Comparison of ENCODE assay signal across 9 cellular contexts in the genomic region with DNA sequence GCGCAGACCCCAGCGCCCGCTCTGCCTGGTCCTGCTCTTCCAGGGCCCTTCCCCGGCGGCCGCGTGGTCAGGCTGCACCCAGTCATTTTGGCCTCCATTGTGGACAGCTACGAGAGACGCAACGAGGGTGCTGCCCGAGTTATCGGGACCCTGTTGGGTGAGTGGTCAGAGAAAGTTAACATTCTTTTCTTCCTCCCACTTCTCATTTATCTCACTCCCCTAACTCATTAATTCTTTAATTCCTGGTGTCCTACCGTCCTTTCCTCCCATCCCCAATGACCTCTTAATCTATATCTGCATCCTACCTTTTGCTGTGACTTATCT. TPM values are rescaled to one million over a fixed set of nuclear protein-coding genes. Genes with fewer than 3 reads are reported as not detected.
A peak's percentile ranks its signal among the peaks of the same experiment; 100 is the strongest.
DNase-seq lines count a peak whose midpoint lies in the region; ATAC-seq and TF ChIP-seq lines count a peak whose summit lies in the region.
"Not testable (repeated sequence)": the region's sequence is repeated elsewhere in the genome, so short reads cannot be mapped to it uniquely, and the experiment has no call there.
"Had no signal": no experiment of that assay in that cellular context is flagged by ENCODE, and none has a peak within 500 bp of the region (broad histone marks: within the 10 kb centered on the region; RNA-seq: fewer than 3 reads in every experiment).

No MANE protein-coding gene starts in this region.

- H3K36me3 Mint-ChIP-seq in activated T-helper 17 cell treated with anti-CD3 and anti-CD28 coated beads, Interleukin-2, amount 50 U/mL, for 72 hours (ENCODE audit: low read depth) = peaks cover 49% of the 10 kb centered on the region
- H3K36me3 Mint-ChIP-seq in neural crest cell (ENCODE audit: low read depth) = not testable (repeated sequence)

- TF ChIP-seq EP300 in suprapubic skin (IDR thresholded peaks at IDR 0.05) = not testable (repeated sequence)

- not testable (repeated sequence) for H3K27me3 Mint-ChIP-seq in activated T-helper 17 cell treated with anti-CD3 and anti-CD28 coated beads, Interleukin-2, amount 50 U/mL, for 72 hours; neural crest cell (ENCODE audit: low read depth)

- not testable (repeated sequence) for BruUV-seq in OCI-LY7 (replicated peaks; lab: Mats Ljungman, UMichigan)

- peak overlapping the region; percentile 83 for H3K27ac ChIP-seq in C4-2B
- H3K27ac ChIP-seq in OCI-LY7 (ENCODE audit: low read depth, low read length, poor library complexity, severe bottlenecking) = not testable (repeated sequence)
- peak overlapping the region; percentile 68 for H3K27ac ChIP-seq in effector memory CD4-positive, alpha-beta T cell (ENCODE audit: insufficient read depth, low read length, poor library complexity, severe bottlenecking)
- H3K27ac ChIP-seq in suprapubic skin = peak overlapping the region; percentile 28

- peaks cover 27% of the 10 kb centered on the region for H3K4me1 ChIP-seq in OCI-LY7 (ENCODE audit: insufficient read depth, low read length, poor library complexity, severe bottlenecking)
- peaks cover 24% of the 10 kb centered on the region for H3K4me1 ChIP-seq in effector memory CD4-positive, alpha-beta T cell (ENCODE audit: control insufficient read depth, insufficient read depth, low read length, poor library complexity, severe bottlenecking)
- peaks cover 29% of the 10 kb centered on the region for H3K4me1 ChIP-seq in suprapubic skin

- 4% methylated on average over 13 of the region's 13 CpGs for WGBS in suprapubic skin

- H3K4me1 Mint-ChIP-seq in activated T-helper 17 cell treated with anti-CD3 and anti-CD28 coated beads, Interleukin-2, amount 50 U/mL, for 72 hours = peaks cover 31% of the 10 kb centered on the region
- H3K4me1 Mint-ChIP-seq in neural crest cell = peaks cover 17% of the 10 kb centered on the region

- H3K27me3 ChIP-seq in effector memory CD4-positive, alpha-beta T cell (replicated peaks; ENCODE audit: control insufficient read depth, insufficient read depth, low read length, poor library complexity, severe bottlenecking); suprapubic skin: not testable (repeated sequence)

- POLR2A ChIA-PET in OCI-LY7 (lab: Charles Lee) = interaction anchor here (1.0 to 2.3 kb wide), 5 partner anchors 11 to 97 kb away, joined by 5 to 29 read pairs (median 6); no protein-coding TSS in a partner anchor

- peak overlapping the region; percentile 90 for H3K4me3 Mint-ChIP-seq in activated T-helper 17 cell treated with anti-CD3 and anti-CD28 coated beads, Interleukin-2, amount 50 U/mL, for 72 hours
- H3K4me3 Mint-ChIP-seq in neural crest cell = peak overlapping the region; percentile 79

- H3K9me2 ChIP-seq in OCI-LY7 (ENCODE audit: insufficient read depth, low read length) = not testable (repeated sequence)

- H3K36me3 ChIP-seq in OCI-LY7 (ENCODE audit: insufficient read depth, low read length) = peaks cover 40% of the 10 kb centered on the region
- H3K36me3 ChIP-seq in effector memory CD4-positive, alpha-beta T cell (ENCODE audit: control insufficient read depth, insufficient read depth, low read length) = peaks cover 14% of the 10 kb centered on the region
- H3K36me3 ChIP-seq in suprapubic skin = peaks cover 13% of the 10 kb centered on the region

- not testable (repeated sequence) for H3K9me3 Mint-ChIP-seq in activated T-helper 17 cell treated with anti-CD3 and anti-CD28 coated beads, Interleukin-2, amount 50 U/mL, for 72 hours; neural crest cell

- intact Hi-C loops in OCI-LY7 (cut with micrococcal nuclease; ENCODE audit: unreplicated experiment) = loop anchor here (1.0 to 5.0 kb wide), 2 partner anchors 95 to 895 kb away; no protein-coding TSS in a partner anchor

- H3K4me3 ChIP-seq in HFF-Myc (replicated peaks; ENCODE audit: low read depth, low read length) = peak overlapping the region; percentile 94
- peak overlapping the region; percentile 96 for H3K4me3 ChIP-seq in OCI-LY7 (ENCODE audit: low read depth, low read length, poor library complexity, severe bottlenecking)
- peak overlapping the region; percentile 78 for H3K4me3 ChIP-seq in effector memory CD4-positive, alpha-beta T cell (ENCODE audit: insufficient read depth, low read depth, low read length, poor library complexity, severe bottlenecking)
- peak overlapping the region; percentile 81 for H3K4me3 ChIP-seq in iPS-18c (ENCODE audit: insufficient read depth, low read depth, low read length)
- H3K4me3 ChIP-seq in suprapubic skin = peak overlapping the region; percentile 72

- H3K27ac Mint-ChIP-seq in activated T-helper 17 cell treated with anti-CD3 and anti-CD28 coated beads, Interleukin-2, amount 50 U/mL, for 72 hours = peak overlapping the region; percentile 96
- H3K27ac Mint-ChIP-seq in neural crest cell (ENCODE audit: unreplicated experiment) = peak overlapping the region; percentile 98

- peaks cover 41% of the 10 kb centered on the region for H3K79me2 ChIP-seq in OCI-LY7 (ENCODE audit: insufficient read depth, low read depth, low read length)

- CTCF ChIA-PET in OCI-LY7 (lab: Charles Lee; ENCODE audit: unreplicated experiment) = interaction anchor here (0.5 to 2.1 kb wide), 3 partner anchors 92 to 1304 kb away, joined by 3 to 42 read pairs (median 6); a partner anchor contains a TSS

- H4K20me1 ChIP-seq in OCI-LY7 (ENCODE audit: insufficient read depth, low read length) = peaks cover 20% of the 10 kb centered on the region

- not testable (repeated sequence) for TF ChIP-seq POLR2A in suprapubic skin (IDR thresholded peaks at IDR 0.05)

- ATAC-seq in activated T-helper 17 cell treated with anti-CD3 and anti-CD28 coated beads, Interleukin-2, amount 50 U/mL, for 72 hours (replicated peaks) = peak; percentile 12

- not testable (repeated sequence) for H2AFZ ChIP-seq in OCI-LY7 (ENCODE audit: low read length)

- H3K9me3 ChIP-seq in OCI-LY7 (ENCODE audit: low read length); effector memory CD4-positive, alpha-beta T cell (ENCODE audit: control insufficient read depth, low read length); iPS-18c (ENCODE audit: control insufficient read depth, insufficient read depth, low read length); suprapubic skin: not testable (repeated sequence)

- not testable (repeated sequence) for TF ChIP-seq CTCF in C4-2B (conservative IDR thresholded peaks at IDR 0.05); HFF-Myc (IDR thresholded peaks at IDR 0.05; ENCODE audit: low read depth, low read length, missing control alignments); OCI-LY7 (conservative IDR thresholded peaks at IDR 0.05; ENCODE audit: low read length); neural crest cell (conservative IDR thresholded peaks at IDR 0.05); suprapubic skin (IDR thresholded peaks at IDR 0.05)

- not testable (repeated sequence) for DNase-seq in HFF-Myc (ENCODE audit: extremely low read depth, low read depth); OCI-LY7 (ENCODE audit: low spot score); effector memory CD4-positive, alpha-beta T cell; neural crest cell (ENCODE audit: low read depth, low spot score); suprapubic skin (ENCODE audit: low spot score in 2 of 2)

- H3K4me2 ChIP-seq in OCI-LY7 (ENCODE audit: low read length) = peak overlapping the region; percentile 98

RNA-seq across cellular contexts. Expression of a gene that starts 0.4 kb away (rescaled TPM):
- 239 and 376 TPM in 2 replicates for total RNA-seq in OCI-LY7 (2014; rRNA removed; shearing (Covaris generic))
- total RNA-seq in OCI-LY7 (2022) = 367 and 403 TPM in 2 replicates
- 100 to 1,000 TPM; 320 to 342 TPM for total RNA-seq in activated T-helper 17 cell treated with anti-CD3 and anti-CD28 coated beads, Interleukin-2, amount 50 U/mL, for 72 hours
- total RNA-seq in neural crest cell = 317 and 324 TPM in 2 replicates
- total RNA-seq in suprapubic skin = 100 to 1,000 TPM; 335 to 691 (median 463) TPM

RNA-seq across cellular contexts. Expression of a gene that starts 22.3 kb away (rescaled TPM):
- total RNA-seq in OCI-LY7 (2014; rRNA removed; shearing (Covaris generic)) = not detected in 2 replicates
- not detected in 2 replicates for total RNA-seq in OCI-LY7 (2022)
- not detected for total RNA-seq in activated T-helper 17 cell treated with anti-CD3 and anti-CD28 coated beads, Interleukin-2, amount 50 U/mL, for 72 hours
- not detected in 2 replicates for total RNA-seq in neural crest cell
- 10 to 100 TPM; 12.9 to 68.0 (median 42.4) TPM for total RNA-seq in suprapubic skin

RNA-seq across cellular contexts. Expression of a gene that starts 46.0 kb away (rescaled TPM):
- total RNA-seq in OCI-LY7 (2014; rRNA removed; shearing (Covaris generic)) = not detected in 2 replicates
- total RNA-seq in OCI-LY7 (2022) (not detected in 2 replicates), neural crest cell (not detected in 2 replicates), suprapubic skin (not detected)
- not detected for total RNA-seq in activated T-helper 17 cell treated with anti-CD3 and anti-CD28 coated beads, Interleukin-2, amount 50 U/mL, for 72 hours
- total RNA-seq: HT1080 had no signal

RNA-seq across cellular contexts. Expression of a gene that starts 56.5 kb away (rescaled TPM):
- total RNA-seq in OCI-LY7 (2014; rRNA removed; shearing (Covaris generic)) = not detected in 2 replicates
- total RNA-seq in OCI-LY7 (2022) (not detected in 2 replicates), neural crest cell (not detected in 2 replicates), suprapubic skin (under 1 TPM in 1 of 4 donors, not detected in 3; 0.08 TPM)
- not detected for total RNA-seq in activated T-helper 17 cell treated with anti-CD3 and anti-CD28 coated beads, Interleukin-2, amount 50 U/mL, for 72 hours

Comparison
In these comparisons a context has a peak if more than half of its experiments do, and no peak if none do; other contexts are left out.
1. RNA of a gene that starts 22.3 kb away (total RNA-seq): 12.9 to 68.0 TPM in suprapubic skin; not detected in OCI-LY7, not detected in activated T-helper 17 cell treated with anti-CD3 and anti-CD28 coated beads, Interleukin-2, amount 50 U/mL, for 72 hours and not detected in neural crest cell; every median in the first group is over 10 times any median in the second.
2. Peak in every context shown above with its lines, with median percentiles within 50 percentile points of each other: H3K4me3 ChIP-seq.